9 cellular contexts compared by ENCODE assay signal in the genomic region with DNA sequence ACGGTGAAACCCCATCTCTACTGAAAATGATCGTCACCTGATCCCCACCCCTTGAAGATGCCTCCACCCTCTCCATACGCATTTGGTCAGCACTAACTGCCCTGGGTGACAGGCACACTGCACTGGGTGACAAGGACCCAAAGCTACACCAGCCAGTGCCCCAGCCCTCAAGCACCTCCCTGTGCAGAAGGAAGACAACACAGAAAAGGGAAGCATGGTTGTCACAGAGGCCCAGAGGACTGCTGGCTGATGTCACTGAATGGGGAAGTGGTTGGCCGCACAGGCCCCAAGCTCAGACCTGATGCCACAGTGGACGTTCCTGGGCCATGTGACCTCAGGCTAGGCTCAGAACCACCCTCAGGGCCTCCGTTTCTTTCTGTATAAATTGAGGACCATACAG. TPM values are rescaled to one million over a fixed set of nuclear protein-coding genes. Genes with fewer than 3 reads are reported as not detected.
DNase-seq lines count a peak whose midpoint lies in the region; ATAC-seq and TF ChIP-seq lines count a peak whose summit lies in the region.
"Had no signal": no experiment of that assay in that cellular context is flagged by ENCODE, and none has a peak within 500 bp of the region (broad histone marks: within the 10 kb centered on the region; RNA-seq: fewer than 3 reads in every experiment).

No MANE protein-coding gene starts in this region.

- no peaks in the 10 kb centered on the region for H3K27me3 ChIP-seq in Caco-2 (replicated peaks; ENCODE audit: control insufficient read depth, insufficient read depth, low read length)
- no peaks in the 10 kb centered on the region for H3K27me3 ChIP-seq in adrenal gland
- no peaks in the 10 kb centered on the region for H3K27me3 ChIP-seq in PC-9 (ENCODE audit: insufficient read depth, low read depth)

- no peak overlapping the region for H3K4me2 ChIP-seq in PC-9

- whole genome bisulfite sequencing in adrenal gland, 4 donors = 50 to 79% (median 57%) methylated on average over 3 to 6 of the region's 6 CpGs

- H3K27ac Mint-ChIP-seq in Caco-2 (ENCODE audit: unreplicated experiment) (no peak overlapping the region), natural killer cell (peak overlapping the region; percentile 96)

- H3K4me3 ChIP-seq in Caco-2 (ENCODE audit: low read depth, low read length) (no peak overlapping the region), adrenal gland (no peak overlapping the region), PC-9 (no peak overlapping the region)

- no peaks in the 10 kb centered on the region for H3K4me1 ChIP-seq in Caco-2
- H3K4me1 ChIP-seq in adrenal gland (replicated peaks in 1 of 2) = peaks cover 0 to 10% of the 10 kb centered on the region in 2 donors
- no peaks in the 10 kb centered on the region for H3K4me1 ChIP-seq in PC-9 (replicated peaks; ENCODE audit: insufficient read depth)

- CTCF ChIA-PET in Caco-2 (lab: Charles Lee) (interaction anchor here (1.9 kb wide), 1 partner anchor 38 kb away, joined by 7 read pairs; no protein-coding TSS in a partner anchor), PC-9 (lab: Charles Lee) (interaction anchor here (0.6 kb wide), 1 partner anchor 237 kb away, joined by 4 read pairs; no protein-coding TSS in a partner anchor)

- no peaks in the 10 kb centered on the region for H3K27me3 Mint-ChIP-seq in Caco-2 (ENCODE audit: insufficient read depth, unreplicated experiment)
- H3K27me3 Mint-ChIP-seq in natural killer cell (ENCODE audit: low read depth in 2 of 2) = no peaks in the 10 kb centered on the region

- ATAC-seq in GM19468 (IDR thresholded peaks at IDR 0.05; ENCODE audit: extremely low read depth, unreplicated experiment) = peak; percentile 42
- ATAC-seq in HG03469 (IDR thresholded peaks at IDR 0.05; ENCODE audit: unreplicated experiment) = peak; percentile 37
- peak; percentile 76 to 89 (median 82) for ATAC-seq in natural killer cell

- TF ChIP-seq CTCF in Caco-2 (IDR thresholded peaks at IDR 0.05; ENCODE audit: insufficient read depth in 1 of 2, low read depth in 1 of 2, low read length in 1 of 2, severe bottlenecking in 1 of 2, unreplicated experiment in 1 of 2) = no peak
- no peak for TF ChIP-seq CTCF in adrenal gland (IDR thresholded peaks at IDR 0.05)
- no peak for TF ChIP-seq CTCF in natural killer cell (IDR thresholded peaks at IDR 0.05)
- no peak for TF ChIP-seq CTCF in PC-9 (conservative IDR thresholded peaks at IDR 0.05)

- no peaks in the 10 kb centered on the region for H3K9me3 Mint-ChIP-seq in Caco-2 (ENCODE audit: unreplicated experiment)
- no peaks in the 10 kb centered on the region for H3K9me3 Mint-ChIP-seq in natural killer cell

- peak overlapping the region; percentile 22 for H3K4me3 Mint-ChIP-seq in Caco-2 (ENCODE audit: unreplicated experiment)
- H3K4me3 Mint-ChIP-seq in natural killer cell = peak overlapping the region; percentile 81

- H2AFZ ChIP-seq in PC-9 = no peak overlapping the region

- peaks cover 58% of the 10 kb centered on the region for H3K36me3 Mint-ChIP-seq in Caco-2 (ENCODE audit: insufficient read depth, unreplicated experiment)
- H3K36me3 Mint-ChIP-seq in natural killer cell = peaks cover under 1% of the 10 kb centered on the region

- BruUV-seq in Caco-2 (replicated peaks; lab: Mats Ljungman, UMichigan) (no TSS peak), PC-9 (replicated peaks; lab: Mats Ljungman, UMichigan) (no TSS peak)

- H4K20me1 ChIP-seq in PC-9 (ENCODE audit: insufficient read depth) = peaks cover 9% of the 10 kb centered on the region; the same call in 1 of the 2 replicates

- H3K9me3 ChIP-seq in Caco-2 (no peaks in the 10 kb centered on the region), adrenal gland (replicated peaks in 1 of 3) (no peaks in the 10 kb centered on the region), PC-9 (ENCODE audit: insufficient read depth, low read depth) (no peaks in the 10 kb centered on the region)

- DNase-seq in Caco-2 (peak in 1 of 2 experiments; percentile 35), adrenal gland (peak in 6 of 7 donors; percentile 57 to 81 (median 66)), natural killer cell (peak; percentile 70), PC-9 (no peak), HCEC 1CT (no peak), NCI-H1417 treated with DMSO at 0.1 percent for 48 hours (lab: John Stamatoyannopoulos, UW) (no peak)

- H3K27ac ChIP-seq in adrenal gland (peak overlapping the region in 2 of 5 donors; percentile 67 to 82), PC-9 (no peak overlapping the region)

- H3K36me3 ChIP-seq in Caco-2 (ENCODE audit: control insufficient read depth, insufficient read depth, low read length) = no peaks in the 10 kb centered on the region
- no peaks in the 10 kb centered on the region for H3K36me3 ChIP-seq in adrenal gland (replicated peaks in 1 of 2)
- H3K36me3 ChIP-seq in PC-9 (ENCODE audit: low read depth) = no peaks in the 10 kb centered on the region

- peaks cover 42% of the 10 kb centered on the region for H3F3A ChIP-seq in PC-9 (ENCODE audit: insufficient read depth, low read depth)

- H3K4me1 Mint-ChIP-seq in Caco-2 (ENCODE audit: low read depth, unreplicated experiment) = no peaks in the 10 kb centered on the region
- H3K4me1 Mint-ChIP-seq in natural killer cell = peaks cover 55 to 72% of the 10 kb centered on the region in 2 donors

- TF ChIP-seq POLR2A in adrenal gland (IDR thresholded peaks at IDR 0.05) = no peak

- no peaks in the 10 kb centered on the region for H3K9me2 ChIP-seq in PC-9 (ENCODE audit: insufficient read depth)

- POLR2A ChIA-PET in Caco-2 (lab: Charles Lee) (no interaction called here), PC-9 (lab: Charles Lee; ENCODE audit: unreplicated experiment) (interaction anchor here (0.6 kb wide), 1 partner anchor 8 kb away, joined by 3 read pairs; no protein-coding TSS in a partner anchor)

- intact Hi-C loops in Caco-2 (cut with micrococcal nuclease; ENCODE audit: unreplicated experiment) (no loop called here), adrenal gland (cut with DNase I) (no loop called here), natural killer cell (cut with micrococcal nuclease) (loop anchor here (2.0 to 5.0 kb wide), 3 partner anchors 16 to 60 kb away; partner anchors contain the start of genes MEPCE and ZCWPW1), PC-9 (cut with micrococcal nuclease; ENCODE audit: unreplicated experiment) (no loop called here)

- no peaks in the 10 kb centered on the region for H3K79me2 ChIP-seq in PC-9 (ENCODE audit: low read depth)

RNA-seq across cellular contexts. Expression of gene PILRA, which starts 4.2 kb away (rescaled TPM):
- total RNA-seq in Caco-2 (2022) = 0.68 TPM in 1 of 2 replicates, not detected in the other
- total RNA-seq in adrenal gland = 10 to 100 TPM in 5 of 8 donors, 1 to 10 TPM in 3; 3.4 to 18.9 (median 12.5) TPM
- polyA plus RNA-seq in adrenal gland = 10 to 100 TPM in 2 of 3 donors, 1 to 10 TPM in 1; 5.1 to 17.3 (median 11.9) TPM
- 10 to 100 TPM; 18.8 to 38.8 (median 29.4) TPM for total RNA-seq in natural killer cell
- total RNA-seq in PC-9 (2021) = 1.5 and 2.8 TPM in 2 replicates
- total RNA-seq: bronchial epithelial cell had no signal

RNA-seq across cellular contexts. Expression of gene PILRB, which starts 11.2 kb away (rescaled TPM):
- total RNA-seq in Caco-2 (2022) (53.4 and 58.9 TPM in 2 replicates), adrenal gland (100 to 1,000 TPM in 1 of 8 donors, 10 to 100 TPM in 6, 1 to 10 TPM in 1; 8.7 to 115 (median 30.2) TPM), natural killer cell (100 to 1,000 TPM; 143 to 206 (median 157) TPM), PC-9 (2021) (119 and 121 TPM in 2 replicates)
- polyA plus RNA-seq in adrenal gland = 100 to 1,000 TPM in 2 of 3 donors, 10 to 100 TPM in 1; 10.4 to 403 (median 296) TPM

RNA-seq across cellular contexts. Expression of gene ZCWPW1, which starts 59.4 kb away (rescaled TPM):
- total RNA-seq in Caco-2 (2022) = 3.4 and 4.4 TPM in 2 replicates
- total RNA-seq in adrenal gland = 1 to 10 TPM; 1.0 to 5.8 (median 3.8) TPM
- 10 to 100 TPM in 2 of 3 donors, 1 to 10 TPM in 1; 5.0 to 20.2 (median 14.6) TPM for polyA plus RNA-seq in adrenal gland
- total RNA-seq in natural killer cell = 1 to 10 TPM; 5.6 to 7.8 (median 7.2) TPM
- total RNA-seq in PC-9 (2021) = 7.4 TPM in 2 replicates

Comparison
In these comparisons a context has a peak if more than half of its experiments do, and no peak if none do; other contexts are left out.
1. DNase-seq: peak in adrenal gland (6 of 7) and natural killer cell (single experiment); none in PC-9 (0 of 2), HCEC 1CT (single experiment) and NCI-H1417 treated with DMSO at 0.1 percent for 48 hours (single experiment).
2. Peak in every context shown above with its lines, with median percentiles within 50 percentile points of each other: ATAC-seq.